Comparison of ENCODE assay signal across 1 cellular context in the genomic region with DNA sequence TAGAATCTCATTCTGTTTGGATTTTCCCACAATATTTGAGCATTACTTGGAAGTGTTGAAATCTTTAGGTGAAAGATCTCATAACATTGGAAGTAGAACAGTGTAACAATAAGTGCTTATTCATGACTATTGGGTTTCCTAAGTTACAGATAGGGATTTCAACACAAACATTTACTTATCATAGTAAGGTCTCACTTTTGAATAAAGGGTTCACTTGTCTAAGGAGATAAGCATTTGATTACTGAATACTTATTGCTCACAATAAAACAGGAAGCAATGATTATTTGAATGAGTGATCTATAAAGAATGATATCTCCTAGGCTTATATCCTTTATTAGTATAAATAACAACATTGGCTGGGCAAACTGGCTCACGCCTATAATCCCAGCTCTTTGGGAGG.
TF ChIP-seq lines count a peak whose summit lies in the region.

No MANE protein-coding gene starts in this region.

TF ChIP-seq in endothelial cell of umbilical vein, 7 proteins besides CTCF, POLR2A, EP300 and RAD21:
- TF ChIP-seq GATA2 (IDR thresholded peaks at IDR 0.05; ENCODE audit: insufficient read depth, insufficient read length, low read depth, low read length) = peak; percentile 52
- no peak for TF ChIP-seq POLR2AphosphoS5 (IDR thresholded peaks at IDR 0.05; ENCODE audit: insufficient read depth, low read depth, low read length)
